ENCODE assay signal across 19 cellular contexts in the genomic region with DNA sequence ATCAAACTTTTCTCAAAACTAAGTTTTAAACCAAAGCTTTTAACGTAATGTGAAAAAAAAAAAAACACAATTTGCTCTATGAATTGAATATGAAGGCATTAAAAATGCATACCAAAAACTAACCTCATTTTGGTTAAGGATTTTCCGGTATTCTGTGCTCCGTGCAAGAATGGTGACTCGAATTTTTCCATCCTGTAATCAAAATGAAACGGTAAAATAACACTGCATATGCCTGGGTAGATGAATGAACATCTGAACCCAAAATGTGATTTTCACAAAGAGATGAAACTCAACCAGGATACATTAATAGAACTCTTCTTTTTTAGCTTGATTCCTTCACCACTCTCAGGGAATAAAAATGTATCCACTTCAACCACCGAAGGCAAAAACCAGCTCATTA. TPM values are rescaled to one million over a fixed set of nuclear protein-coding genes. Genes with fewer than 3 reads are reported as not detected.
DNase-seq lines count a peak whose midpoint lies in the region; FAIRE-seq and TF ChIP-seq lines count a peak whose summit lies in the region.
"Had no signal": no experiment of that assay in that cellular context is flagged by ENCODE, and none has a peak within 500 bp of the region (broad histone marks: within the 10 kb centered on the region; RNA-seq: fewer than 3 reads in every experiment).

No MANE protein-coding gene starts in this region.

- H3K23ac ChIP-seq in H9 (ENCODE audit: insufficient read length, low read depth, low read length): no peak overlapping the region

- no peak overlapping the region for H2AFZ ChIP-seq in H9 (ENCODE audit: low read length)

- H4K8ac ChIP-seq in H9 (replicated peaks; ENCODE audit: insufficient read length, low read depth, low read length): no peak overlapping the region

- no peaks in the 10 kb centered on the region for H3K79me1 ChIP-seq in H9 (ENCODE audit: insufficient read depth, low read depth, low read length, poor library complexity, severe bottlenecking)

- TF ChIP-seq CTCF in D721Med (IDR thresholded peaks at IDR 0.05; ENCODE audit: insufficient read depth, missing control alignments) (no peak), H9 (conservative IDR thresholded peaks at IDR 0.05) (no peak), progenitor cell of endocrine pancreas (IDR thresholded peaks at IDR 0.05; ENCODE audit: unreplicated experiment) (no peak)

- H3K4me3 Mint-ChIP-seq in activated T-cell treated with anti-CD3 and anti-CD28 coated beads, Interleukin-2, amount 50 U/mL, for 24 hours: no peak overlapping the region
- H3K4me3 Mint-ChIP-seq in H9 (no peak overlapping the region), progenitor cell of endocrine pancreas (ENCODE audit: low read depth) (no peak overlapping the region)
- H3K4me3 Mint-ChIP-seq: CD4-positive, alpha-beta memory T cell had no signal

- H3T11ph ChIP-seq in H9 (ENCODE audit: low read length): no peak overlapping the region

- H4K20me1 ChIP-seq in H9 (ENCODE audit: control insufficient read depth, insufficient read depth, insufficient read length): no peaks in the 10 kb centered on the region

- no peak overlapping the region for H2AK5ac ChIP-seq in H9 (ENCODE audit: insufficient read length, low read length)

- no peaks in the 10 kb centered on the region for H3K79me2 ChIP-seq in H9 (ENCODE audit: insufficient read depth, low read length)

- H3K23me2 ChIP-seq in H9 (ENCODE audit: insufficient read length, low read depth, low read length, poor library complexity, severe bottlenecking): no peaks in the 10 kb centered on the region

- WGBS in H9 (ENCODE audit: extremely low coverage, insufficient read length, low lambda C conversion rate): no CpG with 5 or more reads among the region's 6 CpGs

- H3K27me3 Mint-ChIP-seq in activated T-cell treated with anti-CD3 and anti-CD28 coated beads, Interleukin-2, amount 50 U/mL, for 24 hours: no peaks in the 10 kb centered on the region
- no peaks in the 10 kb centered on the region for H3K27me3 Mint-ChIP-seq in H9 (ENCODE audit: low read depth)
- H3K27me3 Mint-ChIP-seq in progenitor cell of endocrine pancreas: no peaks in the 10 kb centered on the region
- H3K27me3 Mint-ChIP-seq: CD4-positive, alpha-beta memory T cell had no signal

- H2BK15ac ChIP-seq in H9 (ENCODE audit: low read depth, low read length): no peak overlapping the region

- DNase-seq in activated T-cell treated with anti-CD3 and anti-CD28 coated beads, Interleukin-2, amount 50 U/mL, for 24 hours: no peak
- DNase-seq in activated T-cell treated with anti-CD3 and anti-CD28 coated beads, Interleukin-2, amount 50 U/mL, for 48 hours: no peak
- DNase-seq in D721Med (ENCODE audit: insufficient read length, low spot score): no peak
- no peak for DNase-seq in H9
- DNase-seq in RKO (ENCODE audit: low spot score): no peak
- no peak for DNase-seq in progenitor cell of endocrine pancreas (ENCODE audit: low spot score, unreplicated experiment)
- DNase-seq: C1 segment of cervical spinal cord; Calu3; CD4-positive, alpha-beta memory T cell; COR-L47; DMS153; DND-41; GOT3; HCEC 1CT had no signal

- peak; percentile 32 for FAIRE-seq in D721Med (lab: Jason Lieb, UNC)
- FAIRE-seq: G401.6, GM12892, H54 had no signal

- H3K9me3 ChIP-seq in H9 (ENCODE audit: control insufficient read depth, low read depth, low read length): no peaks in the 10 kb centered on the region

- H2BK12ac ChIP-seq in H9 (ENCODE audit: insufficient read length, low read depth, low read length): no peak overlapping the region

- H2BK20ac ChIP-seq in H9 (ENCODE audit: low read depth, low read length, poor library complexity, severe bottlenecking): no peak overlapping the region

- H3K9ac ChIP-seq in H9 (ENCODE audit: extremely low read depth, insufficient read length, low read length): no peak overlapping the region

- no peak overlapping the region for H4K91ac ChIP-seq in H9 (ENCODE audit: insufficient read length, low read depth, low read length)

- no peak overlapping the region for H4K5ac ChIP-seq in H9 (ENCODE audit: insufficient read length, low read depth, low read length)

- no peak overlapping the region for H3K4me2 ChIP-seq in H9 (ENCODE audit: insufficient read depth, insufficient read length, low read length)

- no peaks in the 10 kb centered on the region for H3K4me1 ChIP-seq in H9 (ENCODE audit: insufficient read depth, low read length)

- no peaks in the 10 kb centered on the region for H3K9me3 Mint-ChIP-seq in activated T-cell treated with anti-CD3 and anti-CD28 coated beads, Interleukin-2, amount 50 U/mL, for 24 hours
- H3K9me3 Mint-ChIP-seq in H9: no peaks in the 10 kb centered on the region; a peak in 1 of 5 replicates
- no peaks in the 10 kb centered on the region for H3K9me3 Mint-ChIP-seq in progenitor cell of endocrine pancreas (ENCODE audit: low read depth)
- H3K9me3 Mint-ChIP-seq: CD4-positive, alpha-beta memory T cell had no signal

- no peak overlapping the region for H3K4ac ChIP-seq in H9 (ENCODE audit: low read depth, low read length)

- H3K27ac Mint-ChIP-seq in activated T-cell treated with anti-CD3 and anti-CD28 coated beads, Interleukin-2, amount 50 U/mL, for 24 hours: peak overlapping the region; percentile 82
- H3K27ac Mint-ChIP-seq in H9 (peak overlapping the region in 2 of 3 experiments; percentile 16 to 62; a peak in 2 of 7 replicates), progenitor cell of endocrine pancreas (no peak overlapping the region)

- H3K18ac ChIP-seq in H9 (ENCODE audit: insufficient read length, low read depth, low read length): no peak overlapping the region

- H3K36me3 Mint-ChIP-seq in activated T-cell treated with anti-CD3 and anti-CD28 coated beads, Interleukin-2, amount 50 U/mL, for 24 hours (ENCODE audit: low read depth): peaks cover 84% of the 10 kb centered on the region
- H3K36me3 Mint-ChIP-seq in H9 (ENCODE audit: insufficient read depth in 1 of 3, low read depth in 3 of 3) (peaks cover 22 to 66% (median 31%) of the 10 kb centered on the region in 3 experiments), progenitor cell of endocrine pancreas (ENCODE audit: insufficient read depth) (peaks cover 24% of the 10 kb centered on the region)

- no peaks in the 10 kb centered on the region for H3K27me3 ChIP-seq in H9 (ENCODE audit: insufficient read depth, low read length)

- H2BK5ac ChIP-seq in H9 (ENCODE audit: insufficient read length, low read length): no peak overlapping the region

- H2BK120ac ChIP-seq in H9 (ENCODE audit: low read depth, low read length, poor library complexity, severe bottlenecking): no peak overlapping the region

- H3K56ac ChIP-seq in H9 (ENCODE audit: insufficient read length, low read depth, low read length): no peak overlapping the region

- H3K27ac ChIP-seq in H9 (ENCODE audit: insufficient read length, low read depth, low read length): no peak overlapping the region

- H3K14ac ChIP-seq in H9 (ENCODE audit: insufficient read depth, low read length): no peak overlapping the region

- peaks cover 15% of the 10 kb centered on the region for H3K4me1 Mint-ChIP-seq in activated T-cell treated with anti-CD3 and anti-CD28 coated beads, Interleukin-2, amount 50 U/mL, for 24 hours (ENCODE audit: low read depth)
- H3K4me1 Mint-ChIP-seq in H9 (no peaks in the 10 kb centered on the region), progenitor cell of endocrine pancreas (ENCODE audit: low read depth) (no peaks in the 10 kb centered on the region)
- H3K4me1 Mint-ChIP-seq: CD4-positive, alpha-beta memory T cell had no signal

RNA-seq across cellular contexts. Expression of a gene that starts 26.2 kb away (rescaled TPM):
- total RNA-seq in H9 (2021) (30.5 and 34.7 TPM in 2 replicates), progenitor cell of endocrine pancreas (15.5 and 17.5 TPM in 2 replicates)

RNA-seq across cellular contexts. Expression of a gene that starts 55.0 kb away (rescaled TPM):
- total RNA-seq in H9 (2021): 2.3 and 3.0 TPM in 2 replicates
- 0.18 and 0.86 TPM in 2 replicates for total RNA-seq in progenitor cell of endocrine pancreas
- total RNA-seq: A172; A673; Calu3; CD4-positive, alpha-beta memory T cell had no signal
